ENCODE assay signal across 20 cellular contexts in the genomic region with DNA sequence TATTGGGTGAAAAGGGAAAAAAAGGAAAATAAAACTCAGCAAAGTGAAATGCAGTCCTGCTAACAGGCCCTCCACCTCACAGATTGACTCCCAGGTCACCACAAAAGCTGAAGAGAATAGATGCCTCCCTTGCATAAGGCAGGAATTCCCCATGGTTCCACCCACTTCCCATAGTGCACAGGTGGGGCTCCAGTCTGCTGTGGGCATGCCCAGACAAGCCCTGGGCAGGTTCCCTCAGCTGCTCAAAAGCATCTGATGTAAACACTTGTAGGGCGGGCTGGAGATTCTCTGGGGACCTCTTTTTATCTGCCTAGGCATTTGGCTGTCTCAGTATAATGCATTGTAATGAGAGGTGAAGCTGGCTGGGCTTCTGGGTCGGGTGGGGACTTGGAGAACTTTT.
DNase-seq lines count a peak whose midpoint lies in the region; ATAC-seq and TF ChIP-seq lines count a peak whose summit lies in the region.
"Had no signal": no experiment of that assay in that cellular context is flagged by ENCODE, and none has a peak within 500 bp of the region (broad histone marks: within the 10 kb centered on the region; RNA-seq: fewer than 3 reads in every experiment).

No MANE protein-coding gene starts in this region.

- peak overlapping the region; percentile 51 for H3K27ac Mint-ChIP-seq in type B pancreatic cell
- no peak overlapping the region for H3K27ac Mint-ChIP-seq in activated CD4-positive, alpha-beta T cell treated with anti-CD3 and anti-CD28 coated beads, Interleukin-2, amount 10 ng/mL, durations not matched to agents 24 days and 14 days
- H3K27ac Mint-ChIP-seq: CD8-positive, alpha-beta T cell had no signal

- CTCF ChIA-PET in RWPE1 (lab: Yijun Ruan, JAX): no interaction called here

- no peak for TF ChIP-seq CTCF in RWPE1 (conservative IDR thresholded peaks at IDR 0.05; ENCODE audit: low read depth)
- TF ChIP-seq CTCF in type B pancreatic cell (conservative IDR thresholded peaks at IDR 0.05): no peak

- H3K4me3 ChIP-seq in effector memory CD4-positive, alpha-beta T cell (ENCODE audit: insufficient read depth, low read depth, low read length, poor library complexity, severe bottlenecking): no peak overlapping the region
- H3K4me3 ChIP-seq: vagina had no signal

- H3K9me3 ChIP-seq in effector memory CD4-positive, alpha-beta T cell (ENCODE audit: control insufficient read depth, low read length): no peaks in the 10 kb centered on the region
- H3K9me3 ChIP-seq: vagina had no signal

- no peaks in the 10 kb centered on the region for H3K27me3 Mint-ChIP-seq in type B pancreatic cell
- H3K27me3 Mint-ChIP-seq in activated CD4-positive, alpha-beta T cell treated with anti-CD3 and anti-CD28 coated beads, Interleukin-2, amount 10 ng/mL, durations not matched to agents 24 days and 14 days: no peaks in the 10 kb centered on the region

- H3K27me3 ChIP-seq in effector memory CD4-positive, alpha-beta T cell (replicated peaks; ENCODE audit: control insufficient read depth, insufficient read depth, low read length, poor library complexity, severe bottlenecking): no peaks in the 10 kb centered on the region
- H3K27me3 ChIP-seq: vagina had no signal

- no peaks in the 10 kb centered on the region for H3K4me1 ChIP-seq in effector memory CD4-positive, alpha-beta T cell (ENCODE audit: control insufficient read depth, insufficient read depth, low read length, poor library complexity, severe bottlenecking)
- H3K4me1 ChIP-seq: vagina had no signal

- DNase-seq in NK-92 treated with Interleukin-12 subunit alpha and Interleukin-12 subunit beta, amount 100 ng/mL, for 24 hours (lab: John Stamatoyannopoulos, UW): peak; percentile 2
- DNase-seq in NK-92 (lab: John Stamatoyannopoulos, UW; ENCODE audit: unreplicated experiment) (no peak), RWPE1 (ENCODE audit: low spot score) (peak; percentile 4), type B pancreatic cell (ENCODE audit: extremely low spot score, unreplicated experiment) (no peak), AML-193 (lab: John Stamatoyannopoulos, UW) (no peak)
- DNase-seq in activated CD4-positive, alpha-beta T cell treated with anti-CD3 and anti-CD28 coated beads, Interleukin-2, amount 10 ng/mL, durations not matched to agents 24 days and 14 days: no peak
- DNase-seq in effector memory CD4-positive, alpha-beta T cell: no peak
- DNase-seq: ACHN; CD8-positive, alpha-beta T cell; cerebellar nuclear complex; GDM1; HCEC 1CT; kidney; midbrain; NCI-H226; occipital lobe; stimulated activated naive CD4-positive, alpha-beta T cell; T-helper 1 cell had no signal

- no peak overlapping the region for H3K4me3 Mint-ChIP-seq in type B pancreatic cell
- H3K4me3 Mint-ChIP-seq in activated CD4-positive, alpha-beta T cell treated with anti-CD3 and anti-CD28 coated beads, Interleukin-2, amount 10 ng/mL, durations not matched to agents 24 days and 14 days: no peak overlapping the region
- H3K4me3 Mint-ChIP-seq: CD8-positive, alpha-beta T cell had no signal

- no peak overlapping the region for H3K27ac ChIP-seq in RWPE1
- no peak overlapping the region for H3K27ac ChIP-seq in effector memory CD4-positive, alpha-beta T cell (ENCODE audit: insufficient read depth, low read length, poor library complexity, severe bottlenecking)
- H3K27ac ChIP-seq: vagina had no signal

- H3K36me3 ChIP-seq in effector memory CD4-positive, alpha-beta T cell (ENCODE audit: control insufficient read depth, insufficient read depth, low read length): no peaks in the 10 kb centered on the region
- H3K36me3 ChIP-seq: vagina had no signal

- H3K4me1 Mint-ChIP-seq in type B pancreatic cell (ENCODE audit: unreplicated experiment): no peaks in the 10 kb centered on the region
- H3K4me1 Mint-ChIP-seq in activated CD4-positive, alpha-beta T cell treated with anti-CD3 and anti-CD28 coated beads, Interleukin-2, amount 10 ng/mL, durations not matched to agents 24 days and 14 days: no peaks in the 10 kb centered on the region

- POLR2A ChIA-PET in RWPE1 (lab: Yijun Ruan, JAX; ENCODE audit: low non-redundant PET): no interaction called here

- H3K9me3 Mint-ChIP-seq in type B pancreatic cell: peaks cover 15% of the 10 kb centered on the region
- H3K9me3 Mint-ChIP-seq in activated CD4-positive, alpha-beta T cell treated with anti-CD3 and anti-CD28 coated beads, Interleukin-2, amount 10 ng/mL, durations not matched to agents 24 days and 14 days: peaks cover 17% of the 10 kb centered on the region

- intact Hi-C loops in activated CD4-positive, alpha-beta T cell treated with anti-CD3 and anti-CD28 coated beads, Interleukin-2, amount 10 ng/mL, durations not matched to agents 24 days and 14 days (cut with micrococcal nuclease): no loop called here

- peak; percentile 73 for ATAC-seq in HG03095 (IDR thresholded peaks at IDR 0.05; ENCODE audit: unreplicated experiment)
- ATAC-seq: CD8-positive, alpha-beta T cell had no signal

- no peaks in the 10 kb centered on the region for H3K36me3 Mint-ChIP-seq in type B pancreatic cell
- no peaks in the 10 kb centered on the region for H3K36me3 Mint-ChIP-seq in activated CD4-positive, alpha-beta T cell treated with anti-CD3 and anti-CD28 coated beads, Interleukin-2, amount 10 ng/mL, durations not matched to agents 24 days and 14 days (ENCODE audit: low read depth)
- H3K36me3 Mint-ChIP-seq: CD8-positive, alpha-beta T cell had no signal

Comparison
In these comparisons a context has a peak if more than half of its experiments do, and no peak if none do; other contexts are left out.
1. DNase-seq: peak in NK-92 treated with Interleukin-12 subunit alpha and Interleukin-12 subunit beta, amount 100 ng/mL, for 24 hours (single experiment) and RWPE1 (single experiment); none in NK-92 (single experiment), type B pancreatic cell (single experiment), AML-193 (0 of 2), activated CD4-positive, alpha-beta T cell treated with anti-CD3 and anti-CD28 coated beads, Interleukin-2, amount 10 ng/mL, durations not matched to agents 24 days and 14 days (single experiment) and effector memory CD4-positive, alpha-beta T cell (0 of 3).